In the genomic region with DNA sequence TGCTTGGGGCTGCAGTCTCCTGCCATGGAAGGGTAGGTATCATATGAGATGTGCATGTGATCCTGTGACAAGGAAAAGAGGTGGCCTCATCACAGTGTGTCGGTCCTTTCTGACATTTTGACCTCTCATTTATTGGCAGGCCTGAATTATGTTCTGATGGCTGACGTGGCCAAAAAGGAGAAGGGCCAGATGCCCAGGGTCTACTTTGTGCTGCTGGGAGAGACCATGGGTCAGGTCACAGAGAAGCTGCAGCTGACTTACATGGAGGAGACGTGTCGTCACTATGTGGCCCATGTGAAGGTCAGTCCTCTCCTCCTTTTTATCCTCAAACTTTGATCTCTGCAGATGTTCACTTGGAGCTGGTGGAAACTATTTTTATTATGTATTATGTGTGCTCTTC, we compare ENCODE assay signal across 19 cellular contexts.
A peak's percentile ranks its signal among the peaks of the same experiment; 100 is the strongest.
DNase-seq lines count a peak whose midpoint lies in the region; FAIRE-seq and TF ChIP-seq lines count a peak whose summit lies in the region.
"Had no signal": no experiment of that assay in that cellular context is flagged by ENCODE, and none has a peak within 500 bp of the region (broad histone marks: within the 10 kb centered on the region; RNA-seq: fewer than 3 reads in every experiment).

No MANE protein-coding gene starts in this region.

- H3K27me3 ChIP-seq in left ventricle myocardium inferior (ENCODE audit: low read depth): no peaks in the 10 kb centered on the region
- no peaks in the 10 kb centered on the region for H3K27me3 ChIP-seq in right atrium auricular region
- H3K27me3 ChIP-seq in bronchial epithelial cell (ENCODE audit: control insufficient read depth, insufficient read depth, low read length): peaks cover 2% of the 10 kb centered on the region
- no peaks in the 10 kb centered on the region for H3K27me3 ChIP-seq in osteoblast (ENCODE audit: insufficient read depth, low read length)
- no peaks in the 10 kb centered on the region for H3K27me3 ChIP-seq in thyroid gland

- 86 to 89% methylated on average over 4 of the region's 4 CpGs for WGBS in thyroid gland, 2 donors

- H4K20me1 ChIP-seq in osteoblast (ENCODE audit: insufficient read depth, low read length): no peaks in the 10 kb centered on the region

- peak; percentile 68 for FAIRE-seq in bronchial epithelial cell (lab: Jason Lieb, UNC)
- FAIRE-seq: GM12891, GM18507, H54 had no signal

- no peaks in the 10 kb centered on the region for H3K9me3 ChIP-seq in left ventricle myocardium inferior (replicated peaks)
- no peaks in the 10 kb centered on the region for H3K9me3 ChIP-seq in right atrium auricular region
- no peaks in the 10 kb centered on the region for H3K9me3 ChIP-seq in osteoblast (ENCODE audit: low read depth, low read length)
- no peaks in the 10 kb centered on the region for H3K9me3 ChIP-seq in thyroid gland
- H3K9me3 ChIP-seq: HAP-1 had no signal

- intact Hi-C loops in left ventricle myocardium inferior (cut with micrococcal nuclease): no loop called here
- intact Hi-C loops in thyroid gland (cut with DNase I): no loop called here

- TF ChIP-seq CTCF in left ventricle myocardium inferior (IDR thresholded peaks at IDR 0.05; ENCODE audit: borderline replicate concordance) (no peak), right atrium auricular region (IDR thresholded peaks at IDR 0.05) (no peak), bronchial epithelial cell (IDR thresholded peaks at IDR 0.05; ENCODE audit: insufficient read depth, low read length, severe bottlenecking) (no peak), osteoblast (IDR thresholded peaks at IDR 0.05; ENCODE audit: extremely low read depth, low read depth, low read length) (no peak), thyroid gland (IDR thresholded peaks at IDR 0.05) (no peak)

- peak overlapping the region; percentile 57 for H3K27ac ChIP-seq in left ventricle myocardium inferior (replicated peaks)
- peak overlapping the region in 1 of 2 donors; percentile 28 for H3K27ac ChIP-seq in right atrium auricular region
- H3K27ac ChIP-seq in osteoblast (ENCODE audit: low read depth, low read length): no peak overlapping the region
- H3K27ac ChIP-seq in thyroid gland: peak overlapping the region; percentile 73 to 87 (median 84)

- H3K4me2 ChIP-seq in osteoblast (ENCODE audit: insufficient read depth, low read length): no peak overlapping the region
- H3K4me2 ChIP-seq: GM23338 had no signal

- no peak for TF ChIP-seq POLR2A in thyroid gland (IDR thresholded peaks at IDR 0.05)

- peaks cover 47% of the 10 kb centered on the region for H3K36me3 ChIP-seq in left ventricle myocardium inferior
- H3K36me3 ChIP-seq in right atrium auricular region: peaks cover 9% of the 10 kb centered on the region
- no peaks in the 10 kb centered on the region for H3K36me3 ChIP-seq in bronchial epithelial cell (ENCODE audit: control insufficient read depth, insufficient read depth, low read length)
- no peaks in the 10 kb centered on the region for H3K36me3 ChIP-seq in osteoblast (ENCODE audit: insufficient read depth, low read length)
- no peaks in the 10 kb centered on the region for H3K36me3 ChIP-seq in thyroid gland
- H3K36me3 ChIP-seq: HAP-1 had no signal

- H3K79me2 ChIP-seq in osteoblast (ENCODE audit: insufficient read depth, low read length): no peaks in the 10 kb centered on the region

- H2AFZ ChIP-seq in osteoblast (ENCODE audit: low read length): no peak overlapping the region
- H2AFZ ChIP-seq: GM23338 had no signal

- H3K4me3 ChIP-seq in left ventricle myocardium inferior (no peak overlapping the region), right atrium auricular region (no peak overlapping the region), bronchial epithelial cell (ENCODE audit: low read depth, low read length) (no peak overlapping the region), osteoblast (ENCODE audit: insufficient read depth, low read length) (no peak overlapping the region), thyroid gland (replicated peaks in 1 of 3) (no peak overlapping the region)
- H3K4me3 ChIP-seq: GM23338, HAP-1 had no signal

- peaks cover 91% of the 10 kb centered on the region for H3K4me1 ChIP-seq in left ventricle myocardium inferior
- H3K4me1 ChIP-seq in right atrium auricular region: peaks cover 0 to 47% of the 10 kb centered on the region in 2 donors
- no peaks in the 10 kb centered on the region for H3K4me1 ChIP-seq in osteoblast (ENCODE audit: insufficient read depth, low read length)
- H3K4me1 ChIP-seq in thyroid gland: peaks cover 73 to 78% of the 10 kb centered on the region in 2 donors
- H3K4me1 ChIP-seq: HAP-1 had no signal

- DNase-seq in left ventricle myocardium inferior: no peak
- DNase-seq in right atrium auricular region (ENCODE audit: low spot score): no peak
- DNase-seq in bronchial epithelial cell (ENCODE audit: low read depth): no peak
- peak; percentile 74 for DNase-seq in osteoblast (ENCODE audit: insufficient read length, low spot score, missing footprints)
- DNase-seq in thyroid gland: no peak
- DNase-seq in NCI-H2029 (lab: John Stamatoyannopoulos, UW): no peak
- no peak for DNase-seq in NCI-H226
- DNase-seq: C1 segment of cervical spinal cord; Calu3; CD4-positive, alpha-beta memory T cell; COR-L47; DMS79 treated with DMSO at 0.1 percent for 48 hours; GF-D8; HFFc6 had no signal
